1 cellular context compared by ENCODE assay signal in genomic region chr2:191650896-191651773, GRCh38.
TF ChIP-seq lines count a peak whose summit lies in the region.

No MANE protein-coding gene starts in this region.

TF ChIP-seq in GM12878, 131 proteins besides CTCF, POLR2A, EP300 and RAD21 (continued from another document and continues in another):
- TF ChIP-seq ETV6 (conservative IDR thresholded peaks at IDR 0.05 in 1 of 2, IDR thresholded peaks at IDR 0.05 in 1 of 2; ENCODE audit: borderline replicate concordance in 1 of 2, low read depth in 1 of 2) (peak in 1 of 2 experiments; percentile 97; a peak in 2 of 4 replicates), SREBF1 (IDR thresholded peaks at IDR 0.05; ENCODE audit: low read length) (no peak), IRF4 (IDR thresholded peaks at IDR 0.05; ENCODE audit: low read depth, low read length) (peak; percentile 93), ATF3 (IDR thresholded peaks at IDR 0.05; ENCODE audit: borderline replicate concordance, extremely low read depth, low read depth, low read length) (no peak), NKRF (conservative IDR thresholded peaks at IDR 0.05) (no peak), YY1 (IDR thresholded peaks at IDR 0.05; ENCODE audit: low read depth, low read length) (no peak), CUX1 (IDR thresholded peaks at IDR 0.05; ENCODE audit: insufficient replicate concordance, low read depth, low read length) (no peak), CEBPB (IDR thresholded peaks at IDR 0.05; ENCODE audit: borderline replicate concordance in 1 of 2, low read depth in 2 of 2, low read length in 2 of 2) (no peak; a peak in 1 of 4 replicates), ZSCAN29 (IDR thresholded peaks at IDR 0.05) (no peak), USF2 (IDR thresholded peaks at IDR 0.05; ENCODE audit: borderline replicate concordance, low read depth, low read length) (no peak), SP1 (IDR thresholded peaks at IDR 0.05; ENCODE audit: low read depth, low read length) (peak; percentile 31), DPF2 (IDR thresholded peaks at IDR 0.05) (peak; percentile 95), POU2F2 (IDR thresholded peaks at IDR 0.05; ENCODE audit: borderline replicate concordance, low read depth, low read length) (peak; percentile 15; the same call in 1 of the 3 replicates), ZNF274 (IDR thresholded peaks at IDR 0.05; ENCODE audit: insufficient read depth, insufficient read length) (no peak), CREM (IDR thresholded peaks at IDR 0.05; ENCODE audit: low read depth) (peak; percentile 91), NFYA (IDR thresholded peaks at IDR 0.05; ENCODE audit: borderline replicate concordance, low read depth, low read length) (no peak), ZBTB4 (CRISPR knock-in tag; IDR thresholded peaks at IDR 0.05) (no peak), PRDM15 (CRISPR knock-in tag; IDR thresholded peaks at IDR 0.05) (no peak), TCF3 (IDR thresholded peaks at IDR 0.05; ENCODE audit: borderline replicate concordance, insufficient read depth, low read depth, low read length) (peak; percentile 51; the same call in 1 of the 2 replicates), ZBTB33 (IDR thresholded peaks at IDR 0.05) (no peak), NBN (IDR thresholded peaks at IDR 0.05) (0 out of 2 replicates have a peak, but pooled peaks have one; percentile 47), IKZF2 (IDR thresholded peaks at IDR 0.05) (peak; percentile 93 to 96), PML (IDR thresholded peaks at IDR 0.05; ENCODE audit: low read length) (peak; percentile 87), ASH2L (IDR thresholded peaks at IDR 0.05; ENCODE audit: borderline replicate concordance, low read depth) (no peak), EGR1 (IDR thresholded peaks at IDR 0.05; ENCODE audit: borderline replicate concordance in 1 of 2, low read depth in 2 of 2, low read length in 2 of 2) (no peak; a peak in 1 of 3 replicates), MYB (IDR thresholded peaks at IDR 0.05; ENCODE audit: borderline replicate concordance, low read depth, low read length) (no peak), BRCA1 (IDR thresholded peaks at IDR 0.05; ENCODE audit: low read depth, low read length) (no peak), SMAD5 (IDR thresholded peaks at IDR 0.05; ENCODE audit: low read depth) (no peak), ATF7 (IDR thresholded peaks at IDR 0.05; ENCODE audit: low read depth) (peak; percentile 95), RAD51 (IDR thresholded peaks at IDR 0.05) (no peak), GABPA (IDR thresholded peaks at IDR 0.05; ENCODE audit: low read depth) (peak; percentile 72; the same call in 1 of the 2 replicates), BCL11A (IDR thresholded peaks at IDR 0.05; ENCODE audit: low read depth, low read length) (peak; percentile 96), MTA3 (IDR thresholded peaks at IDR 0.05; ENCODE audit: borderline replicate concordance, low read length) (peak; percentile 58; the same call in 1 of the 2 replicates), PAX8 (IDR thresholded peaks at IDR 0.05) (no peak), SRF (IDR thresholded peaks at IDR 0.05; ENCODE audit: low read depth in 2 of 2, low read length in 2 of 2) (peak in 1 of 2 experiments; percentile 70; a peak in 1 of 4 replicates), ZNF217 (IDR thresholded peaks at IDR 0.05) (peak; percentile 70; the same call in 1 of the 2 replicates), TCF12 (IDR thresholded peaks at IDR 0.05; ENCODE audit: low read depth, low read length) (peak; percentile 91), ATF2 (IDR thresholded peaks at IDR 0.05; ENCODE audit: low read length) (peak; percentile 99), FOXM1 (IDR thresholded peaks at IDR 0.05; ENCODE audit: low read depth, low read length) (peak; percentile 96), CBFB (IDR thresholded peaks at IDR 0.05; ENCODE audit: low read depth) (0 out of 2 replicates have a peak, but pooled peaks have one; percentile 64), TBL1XR1 (IDR thresholded peaks at IDR 0.05; ENCODE audit: low read depth, low read length) (0 out of 2 replicates have a peak, but pooled peaks have one; percentile 26), STAT3 (IDR thresholded peaks at IDR 0.05; ENCODE audit: low read depth, low read length) (no peak), SIN3A (IDR thresholded peaks at IDR 0.05; ENCODE audit: low read depth, low read length) (no peak), PAX5 (IDR thresholded peaks at IDR 0.05; ENCODE audit: borderline replicate concordance, low read depth, low read length) (peak; percentile 80), SMARCA5 (IDR thresholded peaks at IDR 0.05) (peak; percentile 63; the same call in 1 of the 2 replicates), NFXL1 (IDR thresholded peaks at IDR 0.05; ENCODE audit: borderline replicate concordance) (no peak), IKZF1 (conservative IDR thresholded peaks at IDR 0.05) (peak; percentile 92)
